Comparison of ENCODE assay signal across 17 cellular contexts in genomic region chr3:112794622-112795172, GRCh38. TPM values are rescaled to one million over a fixed set of nuclear protein-coding genes. Genes with fewer than 3 reads are reported as not detected.
DNase-seq lines count a peak whose midpoint lies in the region; ATAC-seq and TF ChIP-seq lines count a peak whose summit lies in the region.
"Had no signal": no experiment of that assay in that cellular context is flagged by ENCODE, and none has a peak within 500 bp of the region (broad histone marks: within the 10 kb centered on the region; RNA-seq: fewer than 3 reads in every experiment).

No MANE protein-coding gene starts in this region.

- H3K27me3 ChIP-seq in CD8-positive, alpha-beta T cell (ENCODE audit: insufficient read depth, low read length) = no peaks in the 10 kb centered on the region
- H3K27me3 ChIP-seq in effector memory CD4-positive, alpha-beta T cell (replicated peaks; ENCODE audit: control insufficient read depth, insufficient read depth, low read length, poor library complexity, severe bottlenecking) = no peaks in the 10 kb centered on the region
- no peaks in the 10 kb centered on the region for H3K27me3 ChIP-seq in neutrophil
- H3K27me3 ChIP-seq in H7 (ENCODE audit: control insufficient read depth, insufficient read depth, low read length) = no peaks in the 10 kb centered on the region
- H3K27me3 ChIP-seq in testis = no peaks in the 10 kb centered on the region
- H3K27me3 ChIP-seq: tibial nerve had no signal

- TF ChIP-seq CTCF in CD8-positive, alpha-beta T cell (IDR thresholded peaks at IDR 0.05) = no peak
- no peak for TF ChIP-seq CTCF in NB4 (IDR thresholded peaks at IDR 0.05; ENCODE audit: low read depth, low read length)
- no peak for TF ChIP-seq CTCF in neutrophil (IDR thresholded peaks at IDR 0.05)
- TF ChIP-seq CTCF in testis (IDR thresholded peaks at IDR 0.05) = no peak

- H3K27ac Mint-ChIP-seq in CD8-positive, alpha-beta T cell = peak overlapping the region; percentile 35

- H3K36me3 Mint-ChIP-seq in CD8-positive, alpha-beta T cell = no peaks in the 10 kb centered on the region

- WGBS in testis, 2 donors = 42 to 56% methylated on average over 6 of the region's 6 CpGs

- no peaks in the 10 kb centered on the region for H3K9me3 ChIP-seq in CD8-positive, alpha-beta T cell (ENCODE audit: low read length)
- H3K9me3 ChIP-seq in effector memory CD4-positive, alpha-beta T cell (ENCODE audit: control insufficient read depth, low read length) = no peaks in the 10 kb centered on the region
- H3K9me3 ChIP-seq in neutrophil = no peaks in the 10 kb centered on the region
- no peaks in the 10 kb centered on the region for H3K9me3 ChIP-seq in testis
- H3K9me3 ChIP-seq: tibial nerve had no signal

- no peak for ATAC-seq in CD8-positive, alpha-beta T cell
- ATAC-seq: left colon had no signal

- no peak overlapping the region for H3K27ac ChIP-seq in CD8-positive, alpha-beta T cell (ENCODE audit: low read depth, low read length)
- peak overlapping the region; percentile 30 for H3K27ac ChIP-seq in effector memory CD4-positive, alpha-beta T cell (ENCODE audit: insufficient read depth, low read length, poor library complexity, severe bottlenecking)
- H3K27ac ChIP-seq in neutrophil (peak overlapping the region; percentile 75), testis (no peak overlapping the region)
- H3K27ac ChIP-seq: RWPE1 had no signal

- H3K36me3 ChIP-seq in CD8-positive, alpha-beta T cell (ENCODE audit: insufficient read depth, low read length) = no peaks in the 10 kb centered on the region
- no peaks in the 10 kb centered on the region for H3K36me3 ChIP-seq in effector memory CD4-positive, alpha-beta T cell (ENCODE audit: control insufficient read depth, insufficient read depth, low read length)
- H3K36me3 ChIP-seq in neutrophil (no peaks in the 10 kb centered on the region), H7 (replicated peaks; ENCODE audit: control insufficient read depth, insufficient read depth, low read length) (no peaks in the 10 kb centered on the region), testis (ENCODE audit: low read depth, missing control alignments) (no peaks in the 10 kb centered on the region)
- H3K36me3 ChIP-seq: tibial nerve had no signal

- no peak overlapping the region for H3K4me3 ChIP-seq in CD8-positive, alpha-beta T cell (ENCODE audit: low read depth, low read length)
- no peak overlapping the region for H3K4me3 ChIP-seq in NB4 (ENCODE audit: low read depth, low read length)
- H3K4me3 ChIP-seq in effector memory CD4-positive, alpha-beta T cell (ENCODE audit: insufficient read depth, low read depth, low read length, poor library complexity, severe bottlenecking) = no peak overlapping the region
- H3K4me3 ChIP-seq in neutrophil (ENCODE audit: low read depth in 1 of 2, low read length in 1 of 2) = no peak overlapping the region
- no peak overlapping the region for H3K4me3 ChIP-seq in H7 (ENCODE audit: insufficient read depth, low read depth, low read length)
- no peak overlapping the region for H3K4me3 ChIP-seq in testis
- H3K4me3 ChIP-seq: tibial nerve had no signal

- CTCF ChIA-PET in CD8-positive, alpha-beta T cell (lab: Charles Lee) = interaction anchor here (1.2 to 1.3 kb wide), 2 partner anchors 13 to 60 kb away, joined by 3 to 4 read pairs; no protein-coding TSS in a partner anchor

- intact Hi-C loops in CD8-positive, alpha-beta T cell (cut with DNase I, micrococcal nuclease) = no loop called here
- intact Hi-C loops in testis (cut with DNase I; ENCODE audit: low total_unique reads) = no loop called here

- H3K9me3 Mint-ChIP-seq in CD8-positive, alpha-beta T cell = no peaks in the 10 kb centered on the region

- POLR2A ChIA-PET in CD8-positive, alpha-beta T cell (lab: Charles Lee) = no interaction called here

- no peaks in the 10 kb centered on the region for H3K27me3 Mint-ChIP-seq in CD8-positive, alpha-beta T cell (ENCODE audit: low read depth)

- TF ChIP-seq POLR2A in NB4 (IDR thresholded peaks at IDR 0.05; ENCODE audit: extremely low read depth, insufficient read length) = no peak
- TF ChIP-seq POLR2A in testis (IDR thresholded peaks at IDR 0.05) = no peak

- no peak for DNase-seq in CD8-positive, alpha-beta T cell
- DNase-seq in NB4 (ENCODE audit: low read depth) (peak; percentile 32), H7 (no peak), testis (no peak), AG08395 (ENCODE audit: low spot score) (no peak)
- DNase-seq in effector memory CD4-positive, alpha-beta T cell = no peak
- DNase-seq in activated CD4-positive, alpha-beta T cell treated with anti-CD3 and anti-CD28 coated beads, Interleukin-2, amount 50 U/mL, for 48 hours = no peak
- DNase-seq: activated gamma-delta T cell, Calu3, cerebellar nuclear complex, foreskin fibroblast, left colon, NCI-H187 treated with DMSO at 0.1 percent for 48 hours, retina had no signal

- peaks cover 19% of the 10 kb centered on the region for H3K4me1 Mint-ChIP-seq in CD8-positive, alpha-beta T cell (ENCODE audit: low read depth)

- H3K4me1 ChIP-seq in CD8-positive, alpha-beta T cell (ENCODE audit: insufficient read depth, low read length) = peaks cover 4% of the 10 kb centered on the region
- peaks cover 22% of the 10 kb centered on the region for H3K4me1 ChIP-seq in effector memory CD4-positive, alpha-beta T cell (ENCODE audit: control insufficient read depth, insufficient read depth, low read length, poor library complexity, severe bottlenecking)
- H3K4me1 ChIP-seq in neutrophil (ENCODE audit: control insufficient read depth in 1 of 2, insufficient read depth in 1 of 2, low read depth in 1 of 2, low read length in 1 of 2) = no peaks in the 10 kb centered on the region
- peaks cover 11% of the 10 kb centered on the region for H3K4me1 ChIP-seq in testis

- H3K4me3 Mint-ChIP-seq in CD8-positive, alpha-beta T cell = no peak overlapping the region

RNA-seq across cellular contexts. Expression of gene CD200R1L, which starts 52.0 kb away (rescaled TPM):
- not detected for total RNA-seq in CD8-positive, alpha-beta T cell
- total RNA-seq in H7 (2014; rRNA removed; shearing (Covaris generic)) = not detected in 2 replicates
- under 1 TPM in 1 of 2 donors, not detected in 1; 0.71 TPM for total RNA-seq in testis
- 7.9 TPM for polyA plus RNA-seq in testis (ENCODE audit: insufficient read depth, low read depth, low replicate concordance)
- total RNA-seq: Calu3, left colon, tibial nerve had no signal

Comparison
In these comparisons a context has a peak if more than half of its experiments do, and no peak if none do; other contexts are left out.
1. H3K27ac ChIP-seq: peak in effector memory CD4-positive, alpha-beta T cell (single experiment) and neutrophil (single experiment); none in CD8-positive, alpha-beta T cell (single experiment) and testis (0 of 2).